ENCODE assay signal across 8 cellular contexts in the genomic region with DNA sequence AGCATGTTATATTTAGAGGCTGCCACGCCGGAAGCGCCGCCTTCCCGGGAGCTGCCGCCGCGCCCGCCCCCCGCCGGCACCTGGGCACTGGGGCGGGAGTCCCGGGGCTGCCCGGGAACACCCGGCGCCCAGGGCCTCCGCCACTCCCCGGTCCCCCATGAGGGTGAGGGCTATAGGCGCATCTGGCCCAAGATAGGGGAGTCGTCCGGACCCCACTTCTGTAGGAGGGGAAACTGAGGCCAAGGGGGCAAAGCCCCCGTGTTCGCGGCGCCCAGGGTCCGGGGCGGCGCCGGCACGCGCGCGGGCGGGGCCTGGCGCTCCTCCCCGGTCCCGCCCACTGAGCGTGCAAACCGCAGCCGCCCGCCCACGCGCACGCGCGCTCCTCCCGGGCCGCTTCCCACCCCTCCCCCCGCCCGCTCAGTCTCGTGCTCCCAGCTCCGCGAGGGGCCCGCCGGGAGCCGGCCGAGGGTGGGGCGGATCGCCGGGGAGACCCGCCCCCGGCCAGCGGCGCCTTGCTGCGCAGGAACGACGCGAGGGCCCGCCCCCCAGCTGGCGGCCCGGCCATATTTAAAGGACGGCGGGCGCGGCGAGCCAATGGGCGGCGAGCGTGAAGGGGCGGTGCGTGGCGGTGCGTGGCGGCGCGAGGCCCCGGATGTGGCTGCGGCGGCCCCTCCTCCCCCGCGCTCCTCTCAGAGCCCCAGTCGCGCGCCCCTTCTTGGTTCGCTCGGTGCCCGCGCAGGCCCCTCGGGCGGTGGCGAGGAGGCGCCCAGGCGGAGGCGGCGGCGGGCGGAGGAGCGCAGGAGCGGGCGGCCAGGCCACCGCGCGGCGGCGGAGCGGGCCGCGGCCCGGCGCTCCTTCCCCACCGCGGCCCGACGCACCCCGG. TPM values are rescaled to one million over a fixed set of nuclear protein-coding genes. Genes with fewer than 3 reads are reported as not detected.
DNase-seq lines count a peak whose midpoint lies in the region; ATAC-seq and TF ChIP-seq lines count a peak whose summit lies in the region.

A gene (plus strand): TSS at position 700 of the 883 bp plus-strand sequence. CDS start 192 bp downstream, outside the sequence.

- peaks cover 0 to 1% (median 0%) of the 10 kb centered on the region in 4 donors for H3K9me3 ChIP-seq in liver (ENCODE audit: control insufficient read depth in 4 of 4, low read length in 3 of 4)

- ATAC-seq in GM19438 (IDR thresholded peaks at IDR 0.05; ENCODE audit: low read depth, unreplicated experiment) (peak; percentile 71), HG03571 (IDR thresholded peaks at IDR 0.05; ENCODE audit: unreplicated experiment) (peak; percentile 68)

- H3K27ac ChIP-seq in liver (ENCODE audit: low read depth in 1 of 2, low read length in 2 of 2) = peak within 1 kb of the TSS; percentile 89 to 96

- DNase-seq in CD1c-positive myeloid dendritic cell (ENCODE audit: extremely low spot score) (peak; percentile 99), NCI-H82 (lab: John Stamatoyannopoulos, UW) (peak; percentile 97), dermis blood vessel endothelial cell (peak; percentile 98)
- peak; percentile 94 to 95 for DNase-seq in activated CD4-positive, alpha-beta T cell treated with anti-CD3 and anti-CD28 coated beads, Interleukin-2, amount 50 U/mL, for 48 hours
- DNase-seq in stimulated activated CD4-positive, alpha-beta T cell treated with anti-CD3 and anti-CD28 coated beads, Interleukin-4, amount 100 ng/mL, for 1 hour = peak; percentile 99

- no peak for TF ChIP-seq CTCF in liver (IDR thresholded peaks at IDR 0.05; ENCODE audit: low read depth, low read length, missing input control)

- peaks cover 0 to 16% (median 12%) of the 10 kb centered on the region in 4 donors for H3K4me1 ChIP-seq in liver (ENCODE audit: control insufficient read depth in 4 of 4, insufficient read depth in 4 of 4, low read length in 3 of 4)

- peak within 1 kb of the TSS; percentile 52 to 62 for H3K9ac ChIP-seq in liver (ENCODE audit: low read depth in 1 of 2, low read length in 2 of 2)

- peaks cover 3 to 16% (median 12%) of the 10 kb centered on the region in 4 donors for H3K36me3 ChIP-seq in liver (ENCODE audit: control insufficient read depth in 4 of 4, insufficient read depth in 3 of 4, low read depth in 1 of 4, low read length in 3 of 4)

- under 1% methylated on average over 125 of the region's 125 CpGs for WGBS in liver

- H3K27me3 ChIP-seq in liver (ENCODE audit: control insufficient read depth in 4 of 4, insufficient read depth in 4 of 4, low read length in 3 of 4) = no peaks in the 10 kb centered on the region

- TF ChIP-seq RAD21 in liver (IDR thresholded peaks at IDR 0.05) = no peak

- peak within 1 kb of the TSS; percentile 78 to 88 (median 85) for H3K4me3 ChIP-seq in liver (ENCODE audit: low read depth in 1 of 3, low read length in 3 of 3)

TF ChIP-seq in liver, 16 proteins besides CTCF, POLR2A, EP300 and RAD21:
- TF ChIP-seq FOXA1 (IDR thresholded peaks at IDR 0.05) (no peak), HNF4G (IDR thresholded peaks at IDR 0.05) (no peak), EGR1 (IDR thresholded peaks at IDR 0.05; ENCODE audit: low read depth in 2 of 2) (peak; percentile 57 to 65), GABPA (IDR thresholded peaks at IDR 0.05 in 1 of 2, conservative IDR thresholded peaks at IDR 0.05 in 1 of 2) (peak in 1 of 2 donors; percentile 20)

RNA-seq across cellular contexts. Expression of the gene that starts here (rescaled TPM):
- total RNA-seq in dermis blood vessel endothelial cell (31.3 and 32.8 TPM in 2 replicates), liver (10 to 100 TPM; 15.5 to 15.9 TPM)
- polyA plus RNA-seq in liver = 10 to 100 TPM in 1 of 2 donors, under 1 TPM in 1; 0.99 to 11.2 TPM

Comparison
In these comparisons a context has a peak if more than half of its experiments do, and no peak if none do; other contexts are left out.
1. Peak in every context shown above with its lines: DNase-seq, ATAC-seq, H3K4me3 ChIP-seq and H3K27ac ChIP-seq.